Comparison of ENCODE assay signal across 1 cellular context in the genomic region with DNA sequence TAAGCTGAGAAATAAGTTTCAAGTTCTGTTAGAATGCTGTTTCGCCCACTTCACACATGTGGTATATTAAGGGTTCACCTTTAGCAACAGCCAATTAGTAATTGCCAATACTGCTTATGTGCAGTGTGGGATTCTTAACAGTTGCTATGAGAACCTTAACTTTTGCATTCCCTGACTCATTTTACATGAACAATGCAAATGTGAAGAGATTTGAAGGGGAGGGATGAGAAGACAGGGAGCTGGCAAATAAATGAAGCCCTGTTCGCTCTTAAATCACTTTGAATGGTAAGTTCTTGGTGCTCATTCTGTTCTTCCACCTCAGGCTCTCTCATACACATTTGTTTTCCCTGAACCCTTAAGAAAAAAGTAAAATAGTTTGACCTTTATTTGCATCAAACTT.
TF ChIP-seq lines count a peak whose summit lies in the region.

No MANE protein-coding gene starts in this region.

TF ChIP-seq in IMR-90, 13 proteins besides CTCF, POLR2A, EP300 and RAD21:
- no peak for TF ChIP-seq CEBPB (IDR thresholded peaks at IDR 0.05; ENCODE audit: low read depth, low read length)
- no peak for TF ChIP-seq MAFK (IDR thresholded peaks at IDR 0.05; ENCODE audit: low read depth, low read length)
- TF ChIP-seq MAZ (IDR thresholded peaks at IDR 0.05; ENCODE audit: borderline replicate concordance, low read depth, low read length) = no peak
- no peak for TF ChIP-seq CHD1 (IDR thresholded peaks at IDR 0.05; ENCODE audit: low read depth, low read length)
- no peak for TF ChIP-seq BHLHE40 (IDR thresholded peaks at IDR 0.05; ENCODE audit: low read depth, low read length)
- no peak for TF ChIP-seq FOS (IDR thresholded peaks at IDR 0.05; ENCODE audit: low read depth, low read length)
- no peak for TF ChIP-seq RCOR1 (IDR thresholded peaks at IDR 0.05; ENCODE audit: insufficient replicate concordance, low read length)
- TF ChIP-seq, protein P1, sequence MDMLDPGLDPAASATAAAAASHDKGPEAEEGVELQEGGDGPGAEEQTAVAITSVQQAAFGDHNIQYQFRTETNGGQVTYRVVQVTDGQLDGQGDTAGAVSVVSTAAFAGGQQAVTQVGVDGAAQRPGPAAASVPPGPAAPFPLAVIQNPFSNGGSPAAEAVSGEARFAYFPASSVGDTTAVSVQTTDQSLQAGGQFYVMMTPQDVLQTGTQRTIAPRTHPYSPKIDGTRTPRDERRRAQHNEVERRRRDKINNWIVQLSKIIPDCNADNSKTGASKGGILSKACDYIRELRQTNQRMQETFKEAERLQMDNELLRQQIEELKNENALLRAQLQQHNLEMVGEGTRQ (IDR thresholded peaks at IDR 0.05; ENCODE audit: low read depth, low read length) = no peak
- TF ChIP-seq MXI1 (IDR thresholded peaks at IDR 0.05; ENCODE audit: borderline replicate concordance, low read depth, low read length) = no peak
- TF ChIP-seq SMC3 (IDR thresholded peaks at IDR 0.05; ENCODE audit: low read depth, low read length) = no peak
- TF ChIP-seq NFE2L2 (IDR thresholded peaks at IDR 0.05; ENCODE audit: low read depth, low read length) = no peak
- TF ChIP-seq, protein P2, sequence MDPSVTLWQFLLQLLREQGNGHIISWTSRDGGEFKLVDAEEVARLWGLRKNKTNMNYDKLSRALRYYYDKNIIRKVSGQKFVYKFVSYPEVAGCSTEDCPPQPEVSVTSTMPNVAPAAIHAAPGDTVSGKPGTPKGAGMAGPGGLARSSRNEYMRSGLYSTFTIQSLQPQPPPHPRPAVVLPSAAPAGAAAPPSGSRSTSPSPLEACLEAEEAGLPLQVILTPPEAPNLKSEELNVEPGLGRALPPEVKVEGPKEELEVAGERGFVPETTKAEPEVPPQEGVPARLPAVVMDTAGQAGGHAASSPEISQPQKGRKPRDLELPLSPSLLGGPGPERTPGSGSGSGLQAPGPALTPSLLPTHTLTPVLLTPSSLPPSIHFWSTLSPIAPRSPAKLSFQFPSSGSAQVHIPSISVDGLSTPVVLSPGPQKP (IDR thresholded peaks at IDR 0.05; ENCODE audit: borderline replicate concordance, low read depth, low read length) = no peak
- no peak for TF ChIP-seq RFX5 (IDR thresholded peaks at IDR 0.05; ENCODE audit: low read depth, low read length)
TF ChIP-seq in IMR-90: peak in this region for 0.
